ENCODE assay signal across 2 cellular contexts in the genomic region with DNA sequence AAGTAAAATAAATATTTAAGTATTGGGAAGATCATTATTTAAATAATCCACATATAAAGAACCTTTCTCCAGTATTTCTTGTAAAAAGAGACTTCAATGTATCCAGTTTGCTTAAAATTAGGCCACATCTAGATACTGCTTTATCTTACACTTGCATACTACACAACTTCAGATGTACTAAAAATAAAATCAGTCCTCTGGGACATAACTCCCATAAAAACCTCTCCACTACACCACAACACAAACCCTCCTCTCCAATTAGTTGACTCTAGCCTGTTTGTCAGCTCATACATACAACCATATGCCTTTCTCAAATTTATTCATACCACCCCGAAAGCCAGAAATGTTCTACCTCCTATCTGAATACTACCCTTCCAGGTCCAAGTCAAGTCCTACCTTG.
TF ChIP-seq lines count a peak whose summit lies in the region.

No MANE protein-coding gene starts in this region.

TF ChIP-seq in WTC11, 78 proteins besides CTCF, POLR2A, EP300 and RAD21 (continued from another document and continues in another):
- TF ChIP-seq PRDM15 (CRISPR knock-in tag; IDR thresholded peaks at IDR 0.05) (no peak), ZNF232 (CRISPR knock-in tag; IDR thresholded peaks at IDR 0.05) (no peak), ZNF281 (CRISPR knock-in tag; IDR thresholded peaks at IDR 0.05) (no peak), NFYB (CRISPR knock-in tag; conservative IDR thresholded peaks at IDR 0.05; ENCODE audit: low read depth) (no peak), TCF7 (CRISPR knock-in tag; IDR thresholded peaks at IDR 0.05; ENCODE audit: low read depth) (no peak), TEAD1 (CRISPR knock-in tag; IDR thresholded peaks at IDR 0.05) (no peak), HMGXB4 (CRISPR knock-in tag; IDR thresholded peaks at IDR 0.05) (no peak), CREM (CRISPR knock-in tag; IDR thresholded peaks at IDR 0.05) (no peak), NFATC4 (CRISPR knock-in tag; IDR thresholded peaks at IDR 0.05) (no peak)
- TF ChIP-seq, protein P1, sequence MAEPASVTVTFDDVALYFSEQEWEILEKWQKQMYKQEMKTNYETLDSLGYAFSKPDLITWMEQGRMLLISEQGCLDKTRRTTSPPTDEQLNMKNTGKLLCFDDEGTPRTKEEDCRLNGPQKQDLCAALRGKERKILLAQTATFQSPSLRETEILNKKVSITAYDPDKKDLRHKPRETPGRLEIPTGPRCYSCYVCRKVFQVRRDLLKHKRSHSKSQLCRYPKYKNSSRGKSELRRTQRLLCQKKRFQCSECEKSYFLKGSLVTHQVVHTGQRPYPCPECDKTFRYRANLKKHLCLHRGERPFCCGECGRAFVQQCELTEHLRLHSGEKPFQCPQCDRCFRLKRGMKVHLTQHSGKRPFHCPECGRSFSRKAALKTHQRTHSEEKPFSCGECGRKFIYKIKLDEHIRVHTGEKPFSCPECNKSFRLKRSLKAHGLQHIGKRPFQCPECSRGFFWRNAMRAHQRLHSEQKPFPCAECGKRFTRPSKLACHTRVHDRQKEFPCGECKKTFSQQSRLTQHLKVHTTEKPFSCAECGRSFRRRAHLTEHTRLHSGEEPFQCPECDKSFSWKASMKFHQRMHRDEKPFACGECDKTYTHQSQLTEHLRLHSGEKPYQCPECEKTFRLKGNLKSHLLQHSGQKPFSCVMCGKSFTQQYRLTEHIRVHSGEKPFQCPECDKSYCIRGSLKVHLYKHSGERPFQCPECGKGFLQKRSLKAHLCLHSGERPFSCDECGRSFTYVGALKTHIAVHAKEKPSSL (CRISPR knock-in tag; conservative IDR thresholded peaks at IDR 0.05): no peak

TF ChIP-seq in GM23338, 12 proteins besides CTCF, POLR2A, EP300 and RAD21:
- no peak for TF ChIP-seq REST (IDR thresholded peaks at IDR 0.05; ENCODE audit: unreplicated experiment)
- TF ChIP-seq STAT1 (IDR thresholded peaks at IDR 0.05; ENCODE audit: unreplicated experiment): no peak
- TF ChIP-seq JUNB (IDR thresholded peaks at IDR 0.05; ENCODE audit: unreplicated experiment): no peak
- no peak for TF ChIP-seq POLR2AphosphoS5 (IDR thresholded peaks at IDR 0.05; ENCODE audit: low read depth)
- TF ChIP-seq ETS1 (IDR thresholded peaks at IDR 0.05): no peak
- TF ChIP-seq CREB1 (CRISPR knock-in tag; IDR thresholded peaks at IDR 0.05; ENCODE audit: low read depth): no peak
- no peak for TF ChIP-seq ZNF331 (CRISPR knock-in tag; IDR thresholded peaks at IDR 0.05; ENCODE audit: low read depth)
- no peak for TF ChIP-seq ZNF114 (CRISPR knock-in tag; IDR thresholded peaks at IDR 0.05)
- no peak for TF ChIP-seq NANOG (IDR thresholded peaks at IDR 0.05; ENCODE audit: borderline replicate concordance)
- TF ChIP-seq EZH2 (IDR thresholded peaks at IDR 0.05; ENCODE audit: low read depth, unreplicated experiment): no peak
- TF ChIP-seq, protein P2, sequence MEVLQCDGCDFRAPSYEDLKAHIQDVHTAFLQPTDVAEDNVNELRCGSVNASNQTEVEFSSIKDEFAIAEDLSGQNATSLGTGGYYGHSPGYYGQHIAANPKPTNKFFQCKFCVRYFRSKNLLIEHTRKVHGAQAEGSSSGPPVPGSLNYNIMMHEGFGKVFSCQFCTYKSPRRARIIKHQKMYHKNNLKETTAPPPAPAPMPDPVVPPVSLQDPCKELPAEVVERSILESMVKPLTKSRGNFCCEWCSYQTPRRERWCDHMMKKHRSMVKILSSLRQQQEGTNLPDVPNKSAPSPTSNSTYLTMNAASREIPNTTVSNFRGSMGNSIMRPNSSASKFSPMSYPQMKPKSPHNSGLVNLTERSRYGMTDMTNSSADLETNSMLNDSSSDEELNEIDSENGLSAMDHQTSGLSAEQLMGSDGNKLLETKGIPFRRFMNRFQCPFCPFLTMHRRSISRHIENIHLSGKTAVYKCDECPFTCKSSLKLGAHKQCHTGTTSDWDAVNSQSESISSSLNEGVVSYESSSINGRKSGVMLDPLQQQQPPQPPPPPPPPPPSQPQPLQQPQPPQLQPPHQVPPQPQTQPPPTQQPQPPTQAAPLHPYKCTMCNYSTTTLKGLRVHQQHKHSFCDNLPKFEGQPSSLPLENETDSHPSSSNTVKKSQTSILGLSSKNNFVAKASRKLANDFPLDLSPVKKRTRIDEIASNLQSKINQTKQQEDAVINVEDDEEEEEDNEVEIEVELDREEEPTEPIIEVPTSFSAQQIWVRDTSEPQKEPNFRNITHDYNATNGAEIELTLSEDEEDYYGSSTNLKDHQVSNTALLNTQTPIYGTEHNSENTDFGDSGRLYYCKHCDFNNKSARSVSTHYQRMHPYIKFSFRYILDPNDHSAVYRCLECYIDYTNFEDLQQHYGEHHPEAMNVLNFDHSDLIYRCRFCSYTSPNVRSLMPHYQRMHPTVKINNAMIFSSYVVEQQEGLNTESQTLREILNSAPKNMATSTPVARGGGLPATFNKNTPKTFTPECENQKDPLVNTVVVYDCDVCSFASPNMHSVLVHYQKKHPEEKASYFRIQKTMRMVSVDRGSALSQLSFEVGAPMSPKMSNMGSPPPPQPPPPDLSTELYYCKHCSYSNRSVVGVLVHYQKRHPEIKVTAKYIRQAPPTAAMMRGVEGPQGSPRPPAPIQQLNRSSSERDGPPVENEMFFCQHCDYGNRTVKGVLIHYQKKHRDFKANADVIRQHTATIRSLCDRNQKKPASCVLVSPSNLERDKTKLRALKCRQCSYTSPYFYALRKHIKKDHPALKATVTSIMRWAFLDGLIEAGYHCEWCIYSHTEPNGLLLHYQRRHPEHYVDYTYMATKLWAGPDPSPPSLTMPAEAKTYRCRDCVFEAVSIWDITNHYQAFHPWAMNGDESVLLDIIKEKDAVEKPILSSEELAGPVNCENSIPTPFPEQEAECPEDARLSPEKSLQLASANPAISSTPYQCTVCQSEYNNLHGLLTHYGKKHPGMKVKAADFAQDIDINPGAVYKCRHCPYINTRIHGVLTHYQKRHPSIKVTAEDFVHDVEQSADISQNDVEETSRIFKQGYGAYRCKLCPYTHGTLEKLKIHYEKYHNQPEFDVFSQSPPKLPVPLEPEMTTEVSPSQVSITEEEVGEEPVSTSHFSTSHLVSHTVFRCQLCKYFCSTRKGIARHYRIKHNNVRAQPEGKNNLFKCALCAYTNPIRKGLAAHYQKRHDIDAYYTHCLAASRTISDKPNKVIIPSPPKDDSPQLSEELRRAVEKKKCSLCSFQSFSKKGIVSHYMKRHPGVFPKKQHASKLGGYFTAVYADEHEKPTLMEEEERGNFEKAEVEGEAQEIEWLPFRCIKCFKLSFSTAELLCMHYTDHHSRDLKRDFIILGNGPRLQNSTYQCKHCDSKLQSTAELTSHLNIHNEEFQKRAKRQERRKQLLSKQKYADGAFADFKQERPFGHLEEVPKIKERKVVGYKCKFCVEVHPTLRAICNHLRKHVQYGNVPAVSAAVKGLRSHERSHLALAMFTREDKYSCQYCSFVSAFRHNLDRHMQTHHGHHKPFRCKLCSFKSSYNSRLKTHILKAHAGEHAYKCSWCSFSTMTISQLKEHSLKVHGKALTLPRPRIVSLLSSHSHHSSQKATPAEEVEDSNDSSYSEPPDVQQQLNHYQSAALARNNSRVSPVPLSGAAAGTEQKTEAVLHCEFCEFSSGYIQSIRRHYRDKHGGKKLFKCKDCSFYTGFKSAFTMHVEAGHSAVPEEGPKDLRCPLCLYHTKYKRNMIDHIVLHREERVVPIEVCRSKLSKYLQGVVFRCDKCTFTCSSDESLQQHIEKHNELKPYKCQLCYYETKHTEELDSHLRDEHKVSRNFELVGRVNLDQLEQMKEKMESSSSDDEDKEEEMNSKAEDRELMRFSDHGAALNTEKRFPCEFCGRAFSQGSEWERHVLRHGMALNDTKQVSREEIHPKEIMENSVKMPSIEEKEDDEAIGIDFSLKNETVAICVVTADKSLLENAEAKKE (CRISPR knock-in tag; IDR thresholded peaks at IDR 0.05): no peak
- TF ChIP-seq EZH2phosphoT487 (IDR thresholded peaks at IDR 0.05; ENCODE audit: unreplicated experiment): no peak
